ENCODE assay signal across 9 cellular contexts in genomic region chr4:150302553-150302952, GRCh38.
DNase-seq lines count a peak whose midpoint lies in the region; ATAC-seq and TF ChIP-seq lines count a peak whose summit lies in the region.
"Had no signal": no experiment of that assay in that cellular context is flagged by ENCODE, and none has a peak within 500 bp of the region (broad histone marks: within the 10 kb centered on the region; RNA-seq: fewer than 3 reads in every experiment).

No MANE protein-coding gene starts in this region.

- no peak overlapping the region for H2AK5ac ChIP-seq in mesendoderm (ENCODE audit: low read length)

- peak overlapping the region in 5 of 11 experiments; percentile 7 to 52 (median 38); a peak in 8 of 22 replicates for H3K27ac ChIP-seq in BLaER1 treated with 17β-estradiol and CSF1 and Interleukin-3, amounts not matched to agents 10 nM and 100 nM
- no peak overlapping the region for H3K27ac ChIP-seq in mesendoderm (ENCODE audit: low read depth, low read length)

- TF ChIP-seq POLR2A in NB4 (IDR thresholded peaks at IDR 0.05; ENCODE audit: extremely low read depth, insufficient read length), result no peak

- H3K56ac ChIP-seq in mesendoderm (ENCODE audit: low read length), result no peak overlapping the region

- no peak overlapping the region for H3K4ac ChIP-seq in mesendoderm (ENCODE audit: low read depth, low read length)

- H3K9ac ChIP-seq in BLaER1 treated with 17β-estradiol and CSF1 and Interleukin-3, amounts not matched to agents 10 nM and 100 nM, result no peak overlapping the region
- H3K9ac ChIP-seq in mesendoderm (ENCODE audit: low read length), result no peak overlapping the region

- no peaks in the 10 kb centered on the region for H3K79me2 ChIP-seq in mesendoderm (ENCODE audit: control insufficient read depth, insufficient read depth, low read length)

- peaks cover 0 to 10% (median 0%) of the 10 kb centered on the region in 11 experiments; a peak in 4 of 22 replicates for H3K9me3 ChIP-seq in BLaER1 treated with 17β-estradiol and CSF1 and Interleukin-3, amounts not matched to agents 10 nM and 100 nM (replicated peaks in 1 of 11)

- no peaks in the 10 kb centered on the region for H3K36me3 ChIP-seq in BLaER1 treated with 17β-estradiol and CSF1 and Interleukin-3, amounts not matched to agents 10 nM and 100 nM
- H3K36me3 ChIP-seq in mesendoderm (ENCODE audit: control insufficient read depth, insufficient read depth, low read length), result no peaks in the 10 kb centered on the region

- H3K4me3 ChIP-seq in BLaER1 treated with 17β-estradiol and CSF1 and Interleukin-3, amounts not matched to agents 10 nM and 100 nM, result 0 out of 20 replicates have a peak overlapping the region, but pooled peaks of 1 of the 10 experiments have one; percentile 27
- no peak overlapping the region for H3K4me3 ChIP-seq in NB4 (ENCODE audit: low read depth, low read length)
- no peak overlapping the region for H3K4me3 ChIP-seq in mesendoderm (ENCODE audit: low read length)

- DNase-seq in NB4 (ENCODE audit: low read depth) (peak; percentile 90), amniotic stem cell (lab: John Stamatoyannopoulos, UW) (peak; percentile 75), mesendoderm (peak; percentile 69), NCI-H1105 (lab: John Stamatoyannopoulos, UW) (no peak)
- DNase-seq: activated B cell treated with CpG ODN at 0.5 μM for 24 hours had no signal

- H2BK5ac ChIP-seq in mesendoderm (ENCODE audit: low read length), result no peak overlapping the region

- H3K4me2 ChIP-seq in BLaER1 treated with 17β-estradiol and CSF1 and Interleukin-3, amounts not matched to agents 10 nM and 100 nM, result peak overlapping the region in 7 of 11 experiments; percentile 29 to 68 (median 45); a peak in 10 of 22 replicates
- H3K4me2 ChIP-seq in mesendoderm (ENCODE audit: low read length), result no peak overlapping the region

- no peak overlapping the region for H3K23ac ChIP-seq in mesendoderm (ENCODE audit: low read length)

- no peak for TF ChIP-seq CTCF in NB4 (IDR thresholded peaks at IDR 0.05; ENCODE audit: low read depth, low read length)

- H3K27me3 ChIP-seq in BLaER1 treated with 17β-estradiol and CSF1 and Interleukin-3, amounts not matched to agents 10 nM and 100 nM, result no peaks in the 10 kb centered on the region
- no peaks in the 10 kb centered on the region for H3K27me3 ChIP-seq in mesendoderm (ENCODE audit: insufficient read depth, low read length, poor library complexity)

- ATAC-seq in GM18858 (IDR thresholded peaks at IDR 0.05; ENCODE audit: unreplicated experiment) (no peak), GM21619 (IDR thresholded peaks at IDR 0.05; ENCODE audit: unreplicated experiment) (no peak), HG03045 (IDR thresholded peaks at IDR 0.05; ENCODE audit: unreplicated experiment) (no peak)

- H2BK15ac ChIP-seq in mesendoderm (replicated peaks; ENCODE audit: low read depth), result no peak overlapping the region

- no CpG with 5 or more reads among the region's 4 CpGs for WGBS in mesendoderm (ENCODE audit: extremely low coverage, insufficient coverage, low lambda C conversion rate)

- no peak overlapping the region for H4K5ac ChIP-seq in mesendoderm (ENCODE audit: low read length)

- H3K4me1 ChIP-seq in BLaER1 treated with 17β-estradiol and CSF1 and Interleukin-3, amounts not matched to agents 10 nM and 100 nM, result peaks cover 0 to 18% (median 3%) of the 10 kb centered on the region in 10 experiments; a peak in 8 of 20 replicates
- H3K4me1 ChIP-seq in mesendoderm (ENCODE audit: control insufficient read depth, low read depth, low read length), result no peaks in the 10 kb centered on the region

- H4K8ac ChIP-seq in mesendoderm (ENCODE audit: low read depth, low read length), result no peak overlapping the region

- no peaks in the 10 kb centered on the region for H4K20me1 ChIP-seq in BLaER1 treated with 17β-estradiol and CSF1 and Interleukin-3, amounts not matched to agents 10 nM and 100 nM

- no peak overlapping the region for H2BK120ac ChIP-seq in mesendoderm (ENCODE audit: low read depth, low read length)

- no peaks in the 10 kb centered on the region for H3K79me1 ChIP-seq in mesendoderm (ENCODE audit: low read length)

- no peak overlapping the region for H3K18ac ChIP-seq in mesendoderm (ENCODE audit: low read length)
